In genomic region chr14:89232366-89233070, GRCh38 we compare ENCODE assay signal across 1 cellular context.
A peak's percentile ranks its signal among the peaks of the same experiment; 100 is the strongest.
TF ChIP-seq lines count a peak whose summit lies in the region.

No MANE protein-coding gene starts in this region.

TF ChIP-seq in HepG2, 621 proteins besides CTCF, POLR2A, EP300 and RAD21 (continued from another document and continues in another):
- TF ChIP-seq ZXDC (CRISPR knock-in tag; IDR thresholded peaks at IDR 0.05) (no peak), ZNF292 (CRISPR knock-in tag; IDR thresholded peaks at IDR 0.05; ENCODE audit: borderline replicate concordance, low read depth) (peak; percentile 62; the same call in 1 of the 2 replicates), HOXA5 (CRISPR knock-in tag; IDR thresholded peaks at IDR 0.05) (peak; percentile 25; the same call in 1 of the 2 replicates), RARA (CRISPR knock-in tag; IDR thresholded peaks at IDR 0.05) (peak; percentile 84), FOXO1 (CRISPR knock-in tag; IDR thresholded peaks at IDR 0.05) (peak; percentile 90), ZNF224 (CRISPR knock-in tag; IDR thresholded peaks at IDR 0.05) (no peak; the same call in 1 of the 2 replicates), EED (CRISPR knock-in tag; IDR thresholded peaks at IDR 0.05) (0 out of 2 replicates have a peak, but pooled peaks have one; percentile 39), ZNF766 (CRISPR knock-in tag; IDR thresholded peaks at IDR 0.05; ENCODE audit: borderline replicate concordance) (peak; percentile 73; the same call in 1 of the 2 replicates), ZNF709 (CRISPR knock-in tag; IDR thresholded peaks at IDR 0.05) (peak; percentile 46; the same call in 1 of the 2 replicates), KDM4B (CRISPR knock-in tag; IDR thresholded peaks at IDR 0.05) (no peak; the same call in 1 of the 2 replicates), HNRNPK (IDR thresholded peaks at IDR 0.05; ENCODE audit: low read depth, low read length, poor library complexity, severe bottlenecking) (no peak), ZNF564 (CRISPR knock-in tag; IDR thresholded peaks at IDR 0.05) (no peak), FOSL1 (CRISPR knock-in tag; IDR thresholded peaks at IDR 0.05; ENCODE audit: borderline replicate concordance) (peak; percentile 65; the same call in 1 of the 2 replicates), ZNF124 (CRISPR knock-in tag; IDR thresholded peaks at IDR 0.05) (peak; percentile 77; the same call in 1 of the 2 replicates), SAP130 (CRISPR knock-in tag; IDR thresholded peaks at IDR 0.05; ENCODE audit: low read depth) (peak; percentile 89), ZNF251 (CRISPR knock-in tag; IDR thresholded peaks at IDR 0.05) (no peak), ZNF563 (CRISPR knock-in tag; IDR thresholded peaks at IDR 0.05) (no peak), TEAD3 (CRISPR knock-in tag; optimal IDR thresholded peaks at IDR 0.05; ENCODE audit: borderline replicate concordance) (peak; percentile 50), SNAPC2 (CRISPR knock-in tag; IDR thresholded peaks at IDR 0.05) (peak; percentile 51; the same call in 1 of the 2 replicates), CREM (IDR thresholded peaks at IDR 0.05) (peak; percentile 73), CREM (CRISPR knock-in tag; IDR thresholded peaks at IDR 0.05) (no peak), KLF13 (CRISPR knock-in tag; IDR thresholded peaks at IDR 0.05) (no peak), ATM (IDR thresholded peaks at IDR 0.05; ENCODE audit: borderline replicate concordance) (peak; percentile 66; the same call in 1 of the 2 replicates), FOXO4 (CRISPR knock-in tag; conservative IDR thresholded peaks at IDR 0.05) (0 out of 2 replicates have a peak, but pooled peaks have one; percentile 87), ZNF451 (CRISPR knock-in tag; IDR thresholded peaks at IDR 0.05) (no peak), FOXA1 (IDR thresholded peaks at IDR 0.05) (peak; percentile 67), FOXA1 (CRISPR knock-in tag; IDR thresholded peaks at IDR 0.05) (peak; percentile 94), ZNF619 (CRISPR knock-in tag; IDR thresholded peaks at IDR 0.05) (no peak), NKX3-1 (CRISPR knock-in tag; IDR thresholded peaks at IDR 0.05) (peak; percentile 82), SP2 (CRISPR knock-in tag; IDR thresholded peaks at IDR 0.05) (no peak), FOXP4 (CRISPR knock-in tag; IDR thresholded peaks at IDR 0.05) (peak; percentile 85), NCOA1 (CRISPR knock-in tag; IDR thresholded peaks at IDR 0.05) (peak; percentile 91; the same call in 1 of the 2 replicates), TP53 (CRISPR knock-in tag; conservative IDR thresholded peaks at IDR 0.05) (no peak), RFX5 (IDR thresholded peaks at IDR 0.05; ENCODE audit: low read depth, low read length) (no peak), NFKB2 (CRISPR knock-in tag; IDR thresholded peaks at IDR 0.05; ENCODE audit: borderline replicate concordance) (no peak), HIC2 (CRISPR knock-in tag; IDR thresholded peaks at IDR 0.05; ENCODE audit: low read depth) (no peak), SMAD3 (CRISPR knock-in tag; IDR thresholded peaks at IDR 0.05) (0 out of 2 replicates have a peak, but pooled peaks have one; percentile 41), ZNF770 (CRISPR knock-in tag; IDR thresholded peaks at IDR 0.05) (no peak), ATF3 (CRISPR knock-in tag; IDR thresholded peaks at IDR 0.05) (peak; percentile 37; the same call in 1 of the 2 replicates), ZFP90 (CRISPR knock-in tag; IDR thresholded peaks at IDR 0.05; ENCODE audit: borderline replicate concordance) (no peak), ZNF44 (CRISPR knock-in tag; IDR thresholded peaks at IDR 0.05) (no peak), GLMP (CRISPR knock-in tag; IDR thresholded peaks at IDR 0.05; ENCODE audit: borderline replicate concordance) (no peak), RERE (CRISPR knock-in tag; IDR thresholded peaks at IDR 0.05; ENCODE audit: low read depth) (peak; percentile 82), TCF12 (IDR thresholded peaks at IDR 0.05) (no peak), TCF12 (CRISPR knock-in tag; IDR thresholded peaks at IDR 0.05) (peak; percentile 82; the same call in 1 of the 2 replicates), PRPF4 (IDR thresholded peaks at IDR 0.05; ENCODE audit: low read depth, low read length, poor library complexity, severe bottlenecking) (no peak), HCFC1 (IDR thresholded peaks at IDR 0.05; ENCODE audit: low read depth, low read length) (no peak), IRF1 (CRISPR knock-in tag; IDR thresholded peaks at IDR 0.05; ENCODE audit: low read depth) (no peak), ESRRA (CRISPR knock-in tag; IDR thresholded peaks at IDR 0.05; ENCODE audit: low read depth) (peak; percentile 75), ZNF878 (CRISPR knock-in tag; IDR thresholded peaks at IDR 0.05) (peak; percentile 55; the same call in 1 of the 2 replicates), CCDC6 (CRISPR knock-in tag; IDR thresholded peaks at IDR 0.05) (no peak)
